Comparison of ENCODE assay signal across 16 cellular contexts in genomic region chr11:16743478-16743877, GRCh38.
"Had no signal": no experiment of that assay in that cellular context is flagged by ENCODE, and none has a peak within 500 bp of the region (broad histone marks: within the 10 kb centered on the region; RNA-seq: fewer than 3 reads in every experiment).

No MANE protein-coding gene starts in this region.

- H3K27me3 Mint-ChIP-seq: central memory CD8-positive, alpha-beta T cell; dendritic cell treated with granulocyte-macrophage colony-stimulating factor and Interleukin-4, amounts not matched to agents 40 ng/mL and 50 ng/mL, for 4 days had no signal

- H3K9me3 Mint-ChIP-seq: central memory CD8-positive, alpha-beta T cell; dendritic cell treated with granulocyte-macrophage colony-stimulating factor and Interleukin-4, amounts not matched to agents 40 ng/mL and 50 ng/mL, for 4 days; stimulated activated effector memory CD8-positive, alpha-beta T cell treated with anti-CD3 and anti-CD28 coated beads, Interleukin-12 subunit alpha, Interleukin-12 subunit beta, amount 100 ng/mL, for 72 hours had no signal

- DNase-seq: activated CD4-positive, alpha-beta T cell treated with anti-CD3 and anti-CD28 coated beads, Interleukin-2, amount 50 U/mL, for 48 hours; activated gamma-delta T cell treated with Interleukin-2 at 50 U/mL for 16 hours; erythroblast; hippocampal formation; kidney glomerular epithelial cell; right cardiac atrium; SHP77; substantia nigra; T-helper 2 cell; transverse colon had no signal

- H3K4me3 Mint-ChIP-seq: central memory CD8-positive, alpha-beta T cell; dendritic cell treated with granulocyte-macrophage colony-stimulating factor and Interleukin-4, amounts not matched to agents 40 ng/mL and 50 ng/mL, for 4 days; stimulated activated effector memory CD8-positive, alpha-beta T cell treated with anti-CD3 and anti-CD28 coated beads, Interleukin-12 subunit alpha, Interleukin-12 subunit beta, amount 100 ng/mL, for 72 hours had no signal

- H3K36me3 Mint-ChIP-seq: stimulated activated effector memory CD8-positive, alpha-beta T cell treated with anti-CD3 and anti-CD28 coated beads, Interleukin-12 subunit alpha, Interleukin-12 subunit beta, amount 100 ng/mL, for 72 hours had no signal

- FAIRE-seq: TTC549 had no signal

- ATAC-seq: activated CD4-positive, CD25-positive, alpha-beta regulatory T cell treated with anti-CD3 and anti-CD28 coated beads, Interleukin-2, amount 50 U/mL, for 24 hours; right cardiac atrium; SK-N-SH treated with all-trans-retinoic acid at 6 μM for 48 hours; stimulated activated effector memory CD8-positive, alpha-beta T cell treated with anti-CD3 and anti-CD28 coated beads, Interleukin-12 subunit alpha, Interleukin-12 subunit beta, amount 100 ng/mL, for 72 hours had no signal

- H3K27ac Mint-ChIP-seq: dendritic cell treated with granulocyte-macrophage colony-stimulating factor and Interleukin-4, amounts not matched to agents 40 ng/mL and 50 ng/mL, for 4 days; stimulated activated effector memory CD8-positive, alpha-beta T cell treated with anti-CD3 and anti-CD28 coated beads, Interleukin-12 subunit alpha, Interleukin-12 subunit beta, amount 100 ng/mL, for 72 hours had no signal
